8 cellular contexts compared by ENCODE assay signal in the genomic region with DNA sequence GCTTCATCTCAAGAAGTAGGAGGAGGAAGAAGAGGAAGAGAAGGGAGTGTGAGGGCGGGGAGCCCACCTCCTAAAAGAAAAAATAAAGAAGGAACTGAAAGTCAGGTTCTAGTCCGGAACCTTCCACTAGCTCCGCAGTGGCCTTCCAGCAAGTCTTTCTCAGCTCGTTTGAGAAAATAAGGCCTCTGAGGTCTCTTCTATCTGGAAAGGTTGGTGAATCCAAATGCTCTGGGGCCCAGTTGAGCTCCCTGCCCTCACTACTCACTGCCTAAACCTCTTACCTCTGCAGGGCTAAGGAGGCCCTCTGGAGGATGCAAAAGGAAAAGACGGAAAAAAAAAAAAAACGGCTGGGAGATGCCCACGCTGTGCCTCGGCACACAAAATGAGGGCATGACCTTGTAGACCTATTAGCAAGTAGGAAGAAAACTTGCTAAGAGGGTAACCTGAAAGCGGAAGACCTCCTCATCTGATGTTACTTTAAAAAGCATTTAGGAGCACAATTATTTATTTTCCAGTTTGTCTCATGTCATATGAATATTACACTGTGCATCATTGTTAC. TPM values are rescaled to one million over a fixed set of nuclear protein-coding genes. Genes with fewer than 3 reads are reported as not detected.
DNase-seq lines count a peak whose midpoint lies in the region; ATAC-seq, FAIRE-seq and TF ChIP-seq lines count a peak whose summit lies in the region.

No MANE protein-coding gene starts in this region.

- no peak overlapping the region for H3K4me3 ChIP-seq in A549
- H3K4me3 ChIP-seq in GM12875 (ENCODE audit: low read depth, low read length), result no peak overlapping the region

- H3K4me3 Mint-ChIP-seq in immature natural killer cell, result peak overlapping the region in 1 of 5 donors; percentile 23

- no peak for TF ChIP-seq POLR2A in A549 (IDR thresholded peaks at IDR 0.05; ENCODE audit: low read length)

- FAIRE-seq in A549 (lab: Jason Lieb, UNC), result no peak

- no peak overlapping the region for H3K27ac ChIP-seq in A549

- TF ChIP-seq EP300 in A549 (IDR thresholded peaks at IDR 0.05), result no peak

- H3K27ac Mint-ChIP-seq in immature natural killer cell, result no peak overlapping the region

- H3K4me1 ChIP-seq in A549, result no peaks in the 10 kb centered on the region; the same call in 2 of the 3 replicates

- peak; percentile 70 for TF ChIP-seq CTCF in A549 (IDR thresholded peaks at IDR 0.05)
- TF ChIP-seq CTCF in GM12875 (IDR thresholded peaks at IDR 0.05; ENCODE audit: borderline replicate concordance, insufficient read depth, low read depth, low read length), result peak; percentile 38; the same call in 1 of the 2 replicates

- no peaks in the 10 kb centered on the region for H3K9me3 ChIP-seq in A549

- H3K36me3 Mint-ChIP-seq in immature natural killer cell, result no peaks in the 10 kb centered on the region

- H3K9me3 Mint-ChIP-seq in immature natural killer cell, result no peaks in the 10 kb centered on the region

- CTCF ChIA-PET in A549 (lab: Yijun Ruan, JAX), result interaction anchor here (0.7 to 8.4 kb wide), 25 partner anchors 12 to 662 kb away, joined by 3 to 65 read pairs (median 3); partner anchors contain the start of gene CPSF2

- TF ChIP-seq RAD21 in A549 (conservative IDR thresholded peaks at IDR 0.05 in 1 of 2, IDR thresholded peaks at IDR 0.05 in 1 of 2), result peak; percentile 85 to 87

- H3K4me1 Mint-ChIP-seq in immature natural killer cell, result peaks cover 42% of the 10 kb centered on the region in 2 donors

- peak; percentile 56 to 68 for DNase-seq in A549 (ENCODE audit: low read depth in 1 of 2, low spot score in 1 of 2)
- peak; percentile 71 for DNase-seq in KBM-7
- peak; percentile 82 for DNase-seq in SK-MEL-5 (ENCODE audit: low read depth, low spot score)
- DNase-seq in amniotic epithelial cell (ENCODE audit: low read depth), result peak; percentile 37
- DNase-seq in immature natural killer cell, result peak; percentile 20 to 43 (median 39)
- peak; percentile 52 for DNase-seq in stimulated activated CD4-positive, alpha-beta T cell treated with anti-CD3 and anti-CD28 coated beads, Interleukin-4, amount 100 ng/mL, for 24 hours
- DNase-seq in NCI-H146 (lab: John Stamatoyannopoulos, UW), result no peak

- in situ Hi-C loops in KBM-7 (cut with MboI; ENCODE audit: low pct_unique_long_range_greater_than_20kb, low sequenced_read_pairs) (no loop called here), SK-MEL-5 (cut with HindIII; ENCODE audit: low pct_unique_long_range_greater_than_20kb, low sequenced_read_pairs) (no loop called here)

- peak; percentile 94 to 97 for ATAC-seq in A549

- 0 out of 3 replicates have a peak overlapping the region, but pooled peaks have one; percentile 9 for H3K4me2 ChIP-seq in A549

- peaks cover 0 to 5% (median 3%) of the 10 kb centered on the region in 3 donors for H3K27me3 Mint-ChIP-seq in immature natural killer cell (ENCODE audit: low read depth in 3 of 3)

- WGBS in A549 (ENCODE audit: missing lambda C conversion rate), result 36% methylated on average over 9 of the region's 9 CpGs

- POLR2A ChIA-PET in A549 (lab: Yijun Ruan, JAX), result interaction anchor here (0.5 to 0.7 kb wide), 2 partner anchors 22 to 40 kb away, joined by 4 read pairs; no protein-coding TSS in a partner anchor

TF ChIP-seq in A549, 52 proteins besides CTCF, POLR2A, EP300 and RAD21:
- no peak for TF ChIP-seq EHF (CRISPR knock-in tag; IDR thresholded peaks at IDR 0.05)
- TF ChIP-seq SMC3 (IDR thresholded peaks at IDR 0.05), result peak; percentile 87
- no peak for TF ChIP-seq CBX8 (IDR thresholded peaks at IDR 0.05)
- TF ChIP-seq NFE2L2 (conservative IDR thresholded peaks at IDR 0.05; ENCODE audit: low read length), result no peak

RNA-seq across cellular contexts. Expression of gene FBLN5, which starts 35.9 kb away (rescaled TPM):
- polyA plus RNA-seq in A549 (2011; rRNA removed), result 0.88 and 2.1 TPM in 2 replicates
- polyA plus RNA-seq in A549 (2012; cell fraction: cytosol; rRNA removed), result 0.95 and 1.2 TPM in 2 replicates
- 0.88 and 3.0 TPM in 2 replicates for polyA plus RNA-seq in A549 (2012; cell fraction: nucleus; rRNA removed)
- polyA plus RNA-seq in A549 (2017; fragmentation: RNase III; extraction: RNeasy Plus Mini Kit Qiagen cat#74134 plus additional on column Dnase treatment), result 1.3 to 1.8 TPM (median 1.5 TPM) in 3 replicates
- 1.5 TPM in 2 replicates for polyA minus RNA-seq in A549 (2011; rRNA and poly(A)+ RNA removed)
- total RNA-seq in SK-MEL-5 (2014; rRNA removed; shearing (Covaris generic)), result 111 and 119 TPM in 2 replicates
- polyA plus RNA-seq in SK-MEL-5 (2015; cell fraction: cytosol; rRNA removed), result 1,320 and 1,402 TPM in 2 replicates
- polyA plus RNA-seq in SK-MEL-5 (2015; cell fraction: nucleus; rRNA removed), result 242 and 278 TPM in 2 replicates
- 1 to 10 TPM; 3.0 to 3.8 (median 3.0) TPM for polyA plus RNA-seq in immature natural killer cell

RNA-seq across cellular contexts. Expression of gene TC2N, which starts 44.2 kb away (rescaled TPM):
- polyA plus RNA-seq in A549 (2011; rRNA removed) (5.5 and 7.1 TPM in 2 replicates), A549 (2017; fragmentation: RNase III; extraction: RNeasy Plus Mini Kit Qiagen cat#74134 plus additional on column Dnase treatment) (0.43 to 0.80 TPM (median 0.43 TPM) in 3 replicates), immature natural killer cell (100 to 1,000 TPM in 2 of 3 donors, 10 to 100 TPM in 1; 97.4 to 158 (median 112) TPM)
- polyA plus RNA-seq in A549 (2012; cell fraction: cytosol; rRNA removed), result 0.29 and 0.30 TPM in 2 replicates
- polyA plus RNA-seq in A549 (2012; cell fraction: nucleus; rRNA removed), result 0.18 and 0.20 TPM in 2 replicates
- 4.4 and 4.6 TPM in 2 replicates for polyA minus RNA-seq in A549 (2011; rRNA and poly(A)+ RNA removed)
- total RNA-seq in SK-MEL-5 (2014; rRNA removed; shearing (Covaris generic)), result 5.4 and 5.9 TPM in 2 replicates
- 2.8 and 3.6 TPM in 2 replicates for polyA plus RNA-seq in SK-MEL-5 (2015; cell fraction: cytosol; rRNA removed)
- polyA plus RNA-seq in SK-MEL-5 (2015; cell fraction: nucleus; rRNA removed), result 12.7 and 14.0 TPM in 2 replicates

Comparison
In these comparisons a context has a peak if more than half of its experiments do, and no peak if none do; other contexts are left out.
1. RNA of gene TC2N, which starts 44.2 kb away (polyA plus RNA-seq): 97.4 to 158 TPM in immature natural killer cell; 0.18 to 7.1 TPM in A549; every median in the first group is over 10 times any median in the second.